Comparison of ENCODE assay signal across 28 cellular contexts in the genomic region with DNA sequence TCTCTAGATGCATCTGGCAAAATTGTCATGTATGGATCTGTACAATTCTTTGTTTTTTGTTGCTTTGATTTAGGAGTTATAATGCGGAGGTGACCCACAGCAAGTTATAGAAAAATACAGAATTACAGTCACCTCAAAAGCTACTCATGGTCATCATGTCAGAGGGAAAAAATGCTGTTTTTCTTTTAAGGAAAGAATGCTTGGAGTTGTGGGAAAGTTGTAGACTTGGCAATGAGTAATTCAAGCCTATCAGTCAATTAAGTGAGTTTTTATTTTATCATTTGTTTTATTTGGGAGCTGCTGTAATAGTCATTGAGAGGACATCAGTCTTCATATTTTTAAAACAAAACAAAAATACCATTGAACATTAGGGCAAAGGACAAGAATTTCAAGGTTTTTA. TPM values are rescaled to one million over a fixed set of nuclear protein-coding genes. Genes with fewer than 3 reads are reported as not detected.
DNase-seq lines count a peak whose midpoint lies in the region; ATAC-seq, FAIRE-seq and TF ChIP-seq lines count a peak whose summit lies in the region.
"Had no signal": no experiment of that assay in that cellular context is flagged by ENCODE, and none has a peak within 500 bp of the region (broad histone marks: within the 10 kb centered on the region; RNA-seq: fewer than 3 reads in every experiment).

No MANE protein-coding gene starts in this region.

- H3K4me3 ChIP-seq in SK-N-SH (ENCODE audit: low read depth in 2 of 2, low read length in 1 of 2) (no peak overlapping the region), muscle layer of duodenum (ENCODE audit: low read depth in 1 of 2, low read length in 2 of 2) (no peak overlapping the region), transverse colon (no peak overlapping the region)
- H3K4me3 ChIP-seq: cardiac muscle cell, heart right ventricle, K562, prostate gland had no signal

- no peaks in the 10 kb centered on the region for H3K4me1 Mint-ChIP-seq in activated T-helper 2 cell treated with anti-CD3 and anti-CD28 coated beads, Interferon-gamma antibody, Interleukin-2, Interleukin-4, amounts not matched to agents 10 μg/mL and 5 μg/mL and 100 μg/mL, durations not matched to agents 14 hours and 24 hours and 36 hours (ENCODE audit: low read depth)
- H3K4me1 Mint-ChIP-seq: memory B cell had no signal

- intact Hi-C loops in transverse colon (cut with DNase I; ENCODE audit: low total_unique reads), result no loop called here
- intact Hi-C loops in activated T-helper 2 cell treated with anti-CD3 and anti-CD28 coated beads, Interferon-gamma antibody, Interleukin-2, Interleukin-4, amounts not matched to agents 10 μg/mL and 5 μg/mL and 100 μg/mL, durations not matched to agents 14 hours and 24 hours and 36 hours (cut with micrococcal nuclease), result no loop called here

- H3K27me3 Mint-ChIP-seq in activated T-helper 2 cell treated with anti-CD3 and anti-CD28 coated beads, Interferon-gamma antibody, Interleukin-2, Interleukin-4, amounts not matched to agents 10 μg/mL and 5 μg/mL and 100 μg/mL, durations not matched to agents 14 hours and 24 hours and 36 hours (ENCODE audit: low read depth), result no peaks in the 10 kb centered on the region
- H3K27me3 Mint-ChIP-seq: memory B cell had no signal

- H3K27ac ChIP-seq in SK-N-SH (ENCODE audit: low read depth in 2 of 2, low read length in 1 of 2), result peak overlapping the region in 1 of 2 experiments; percentile 60; a peak in 2 of 4 replicates
- peak overlapping the region; percentile 78 for H3K27ac ChIP-seq in muscle layer of duodenum (ENCODE audit: low read length)
- H3K27ac ChIP-seq in transverse colon, result peak overlapping the region; percentile 62 to 94 (median 77)
- H3K27ac ChIP-seq: 22Rv1, cardiac muscle cell, prostate gland had no signal

- no peak overlapping the region for H2AFZ ChIP-seq in SK-N-SH (ENCODE audit: low read depth)

- DNase-seq in SK-N-SH (no peak), astrocyte of the hippocampus (ENCODE audit: low read depth, low spot score) (peak; percentile 43), transverse colon (no peak), H54 (ENCODE audit: insufficient read length, low spot score) (no peak), NCI-H1436 (lab: John Stamatoyannopoulos, UW) (no peak)
- DNase-seq in activated T-helper 2 cell treated with anti-CD3 and anti-CD28 coated beads, Interferon-gamma antibody, Interleukin-2, Interleukin-4, amounts not matched to agents 10 μg/mL and 5 μg/mL and 100 μg/mL, durations not matched to agents 14 hours and 24 hours and 36 hours (ENCODE audit: low spot score), result no peak
- DNase-seq: activated CD4-positive, alpha-beta T cell treated with anti-CD3 and anti-CD28 coated beads for 1 hour; activated gamma-delta T cell; BE2C; dermis blood vessel endothelial cell; DMS53; heart right ventricle; left cardiac atrium; NCI-H1436 treated with DMSO at 0.1 percent for 48 hours; NCI-H510A treated with DMSO at 0.1 percent for 48 hours; PC-3; SHP77 treated with DMSO at 0.1 percent for 48 hours; small intestine; T-cell had no signal

- H3K4me2 ChIP-seq in SK-N-SH, result no peak overlapping the region

- TF ChIP-seq CTCF in SK-N-SH (IDR thresholded peaks at IDR 0.05) (no peak), transverse colon (IDR thresholded peaks at IDR 0.05) (no peak)

- no peaks in the 10 kb centered on the region for H4K20me1 ChIP-seq in SK-N-SH (ENCODE audit: insufficient read depth)

- no peak for FAIRE-seq in H54 (lab: Jason Lieb, UNC)
- FAIRE-seq: H1, small intestine had no signal

- H3K36me3 ChIP-seq in SK-N-SH (replicated peaks in 1 of 2; ENCODE audit: control insufficient read depth in 1 of 2, insufficient read depth in 2 of 2, low read length in 1 of 2) (no peaks in the 10 kb centered on the region), muscle layer of duodenum (ENCODE audit: control insufficient read depth in 1 of 2, insufficient read depth in 2 of 2, low read length in 2 of 2) (no peaks in the 10 kb centered on the region), transverse colon (no peaks in the 10 kb centered on the region)
- H3K36me3 ChIP-seq: BE2C, cardiac muscle cell, heart right ventricle, prostate gland had no signal

- TF ChIP-seq RAD21 in SK-N-SH (IDR thresholded peaks at IDR 0.05; ENCODE audit: low read length), result no peak

- H3K27ac Mint-ChIP-seq in activated T-helper 2 cell treated with anti-CD3 and anti-CD28 coated beads, Interferon-gamma antibody, Interleukin-2, Interleukin-4, amounts not matched to agents 10 μg/mL and 5 μg/mL and 100 μg/mL, durations not matched to agents 14 hours and 24 hours and 36 hours, result no peak overlapping the region
- H3K27ac Mint-ChIP-seq: memory B cell; stimulated activated effector memory CD8-positive, alpha-beta T cell treated with anti-CD3 and anti-CD28 coated beads, Interleukin-12 subunit alpha, Interleukin-12 subunit beta, amount 100 ng/mL, for 72 hours; T-cell had no signal

- in situ Hi-C loops in transverse colon (cut with MboI; ENCODE audit: low pct_ligation_motif_present in 1 of 4, low pct_unique_long_range_greater_than_20kb in 1 of 4, low sequenced_read_pairs in 3 of 4), result loop anchor here in 1 of 4 donors (25.0 kb wide), 1 partner anchor 126 kb away; no protein-coding TSS in a partner anchor

- peaks cover 6% of the 10 kb centered on the region; the same call in 1 of the 2 replicates for H3K27me3 ChIP-seq in SK-N-SH (ENCODE audit: insufficient read depth)
- H3K27me3 ChIP-seq in muscle layer of duodenum (ENCODE audit: low read depth, low read length), result no peaks in the 10 kb centered on the region
- no peaks in the 10 kb centered on the region for H3K27me3 ChIP-seq in transverse colon
- H3K27me3 ChIP-seq: BE2C, cardiac muscle cell had no signal

- H3K4me1 ChIP-seq in SK-N-SH (ENCODE audit: control insufficient read depth in 1 of 2, insufficient read depth in 2 of 2, low read depth in 1 of 2, low read length in 1 of 2) (peaks cover 2% of the 10 kb centered on the region in 2 experiments; a peak in 2 of 4 replicates), muscle layer of duodenum (ENCODE audit: control insufficient read depth in 1 of 2, insufficient read depth in 2 of 2, low read length in 2 of 2) (peaks cover 4 to 24% of the 10 kb centered on the region in 2 donors), transverse colon (peaks cover 0 to 18% (median 6%) of the 10 kb centered on the region in 4 donors)
- H3K4me1 ChIP-seq: prostate gland had no signal

- TF ChIP-seq POLR2A in transverse colon (IDR thresholded peaks at IDR 0.05) (no peak), H54 (IDR thresholded peaks at IDR 0.05; ENCODE audit: low read depth, low read length) (no peak)

- no peaks in the 10 kb centered on the region for H3K36me3 Mint-ChIP-seq in activated T-helper 2 cell treated with anti-CD3 and anti-CD28 coated beads, Interferon-gamma antibody, Interleukin-2, Interleukin-4, amounts not matched to agents 10 μg/mL and 5 μg/mL and 100 μg/mL, durations not matched to agents 14 hours and 24 hours and 36 hours (ENCODE audit: low read depth)
- H3K36me3 Mint-ChIP-seq: memory B cell; stimulated activated effector memory CD8-positive, alpha-beta T cell treated with anti-CD3 and anti-CD28 coated beads, Interleukin-12 subunit alpha, Interleukin-12 subunit beta, amount 100 ng/mL, for 72 hours; T-cell had no signal

- H3K9me3 Mint-ChIP-seq in activated T-helper 2 cell treated with anti-CD3 and anti-CD28 coated beads, Interferon-gamma antibody, Interleukin-2, Interleukin-4, amounts not matched to agents 10 μg/mL and 5 μg/mL and 100 μg/mL, durations not matched to agents 14 hours and 24 hours and 36 hours, result no peaks in the 10 kb centered on the region
- H3K9me3 Mint-ChIP-seq: memory B cell; stimulated activated effector memory CD8-positive, alpha-beta T cell treated with anti-CD3 and anti-CD28 coated beads, Interleukin-12 subunit alpha, Interleukin-12 subunit beta, amount 100 ng/mL, for 72 hours; T-cell had no signal

- 56% methylated on average over 1 of the region's 1 CpG for WGBS in SK-N-SH (ENCODE audit: low lambda C conversion rate)
- WGBS in transverse colon (ENCODE audit: low coverage in 1 of 2), 2 donors, result 83% methylated on average over 1 of the region's 1 CpG; no CpG with 5 or more reads in 1 of the 2 donors

- POLR2A ChIA-PET in SK-N-SH (lab: Yijun Ruan, JAX), result no interaction called here

- TF ChIP-seq EP300 in SK-N-SH (IDR thresholded peaks at IDR 0.05; ENCODE audit: borderline replicate concordance in 1 of 2, low read depth in 1 of 2, low read length in 1 of 2) (no peak), transverse colon (IDR thresholded peaks at IDR 0.05; ENCODE audit: low read depth) (no peak)

- peaks cover 5% of the 10 kb centered on the region for H3F3A ChIP-seq in SK-N-SH (replicated peaks; ENCODE audit: insufficient read depth)

- H3K9ac ChIP-seq in SK-N-SH, result no peak overlapping the region

- H3K79me2 ChIP-seq in SK-N-SH (ENCODE audit: insufficient read depth), result peaks cover 6% of the 10 kb centered on the region

- H3K4me3 Mint-ChIP-seq in activated T-helper 2 cell treated with anti-CD3 and anti-CD28 coated beads, Interferon-gamma antibody, Interleukin-2, Interleukin-4, amounts not matched to agents 10 μg/mL and 5 μg/mL and 100 μg/mL, durations not matched to agents 14 hours and 24 hours and 36 hours (ENCODE audit: low read depth), result no peak overlapping the region
- H3K4me3 Mint-ChIP-seq: memory B cell; stimulated activated effector memory CD8-positive, alpha-beta T cell treated with anti-CD3 and anti-CD28 coated beads, Interleukin-12 subunit alpha, Interleukin-12 subunit beta, amount 100 ng/mL, for 72 hours; T-cell had no signal

- no peak for ATAC-seq in SK-N-SH treated with all-trans-retinoic acid at 6 μM for 48 hours
- ATAC-seq: T-cell had no signal

- H3K9me2 ChIP-seq in SK-N-SH, result no peaks in the 10 kb centered on the region

- CTCF ChIA-PET in SK-N-SH (lab: Yijun Ruan, JAX), result interaction anchor here (0.9 to 2.1 kb wide), 7 partner anchors 10 to 135 kb away, joined by 3 to 14 read pairs (median 3); no protein-coding TSS in a partner anchor

- no peaks in the 10 kb centered on the region for H3K9me3 ChIP-seq in SK-N-SH
- no peaks in the 10 kb centered on the region for H3K9me3 ChIP-seq in muscle layer of duodenum (ENCODE audit: control insufficient read depth in 1 of 2, low read length in 2 of 2)
- no peaks in the 10 kb centered on the region for H3K9me3 ChIP-seq in transverse colon
- H3K9me3 ChIP-seq: BE2C, heart right ventricle, prostate gland had no signal

TF ChIP-seq in SK-N-SH treated with all-trans-retinoic acid at 6 μM for 48 hours, 23 proteins besides CTCF, POLR2A, EP300 and RAD21 (continues in another document):
- no peak for TF ChIP-seq GLIS3 (CRISPR knock-in tag; IDR thresholded peaks at IDR 0.05)
- TF ChIP-seq ZC3H10 (CRISPR knock-in tag; IDR thresholded peaks at IDR 0.05), result no peak
- TF ChIP-seq SNAI2 (CRISPR knock-in tag; IDR thresholded peaks at IDR 0.05), result no peak

RNA-seq across cellular contexts. Expression of a gene that starts 16.4 kb away (rescaled TPM):
- polyA plus RNA-seq in SK-N-SH (2012; rRNA removed), result 57.8 and 71.6 TPM in 2 replicates
- polyA plus RNA-seq in SK-N-SH (2012; cell fraction: cytosol; rRNA removed), result 62.3 and 69.9 TPM in 2 replicates
- polyA plus RNA-seq in SK-N-SH (2012; cell fraction: nucleus; rRNA removed), result 85.6 and 123 TPM in 2 replicates
- total RNA-seq in transverse colon, result 100 to 1,000 TPM; 139 to 617 (median 162) TPM
- 4.5 and 8.1 TPM in 2 replicates for total RNA-seq in activated T-helper 2 cell treated with anti-CD3 and anti-CD28 coated beads, Interferon-gamma antibody, Interleukin-2, Interleukin-4, amounts not matched to agents 10 μg/mL and 5 μg/mL and 100 μg/mL, durations not matched to agents 14 hours and 24 hours and 36 hours

Comparison
In these comparisons a context has a peak if more than half of its experiments do, and no peak if none do; other contexts are left out.
1. RNA of a gene that starts 16.4 kb away (total RNA-seq): 139 to 617 TPM in transverse colon; 4.5 to 8.1 TPM in activated T-helper 2 cell treated with anti-CD3 and anti-CD28 coated beads, Interferon-gamma antibody, Interleukin-2, Interleukin-4, amounts not matched to agents 10 μg/mL and 5 μg/mL and 100 μg/mL, durations not matched to agents 14 hours and 24 hours and 36 hours; every median in the first group is over 10 times any median in the second.